ENCODE assay signal across 12 cellular contexts in the genomic region with DNA sequence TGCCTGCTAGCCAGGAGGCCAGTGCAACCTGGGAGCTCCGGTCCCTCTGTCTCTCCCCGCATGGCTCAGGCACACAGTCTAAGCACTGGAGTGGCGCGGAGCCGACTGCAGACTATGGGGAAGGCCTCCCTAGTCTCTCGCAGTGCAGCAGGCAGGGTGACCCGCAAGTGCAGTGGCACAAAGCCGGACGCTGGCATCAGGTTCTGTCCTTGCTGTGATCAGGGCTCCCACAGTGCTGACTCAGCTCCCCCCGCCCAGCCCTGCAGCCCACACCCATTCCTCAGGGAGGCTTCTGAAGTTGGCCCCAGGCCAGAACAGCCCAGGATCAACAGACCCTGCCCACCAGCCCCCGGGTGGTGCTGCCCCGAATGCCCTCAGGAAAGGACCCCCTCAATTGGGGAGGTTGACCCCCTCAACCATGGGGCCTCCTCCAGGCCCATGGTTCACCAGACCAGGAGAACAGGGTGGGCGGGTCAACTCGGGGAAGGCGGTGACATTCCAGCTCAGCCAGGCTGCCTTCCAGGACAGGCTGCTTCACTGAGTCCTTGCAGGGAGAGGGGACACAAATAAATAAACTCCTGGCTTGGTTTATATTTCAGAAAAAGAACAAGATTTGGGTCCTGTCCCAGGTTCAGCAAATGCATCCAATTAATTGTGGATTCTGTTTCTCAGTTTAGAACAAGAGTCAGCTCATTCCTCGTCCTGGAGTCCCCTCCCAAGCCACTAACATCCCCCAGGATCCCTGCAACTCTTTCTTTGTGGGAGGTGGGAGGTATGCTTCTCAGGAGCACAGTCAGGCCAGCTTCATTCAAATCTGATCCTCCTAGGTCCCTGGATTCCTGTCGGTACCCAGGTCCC. TPM values are rescaled to one million over a fixed set of nuclear protein-coding genes. Genes with fewer than 3 reads are reported as not detected.
DNase-seq lines count a peak whose midpoint lies in the region; ATAC-seq, FAIRE-seq and TF ChIP-seq lines count a peak whose summit lies in the region.
"Had no signal": no experiment of that assay in that cellular context is flagged by ENCODE, and none has a peak within 500 bp of the region (broad histone marks: within the 10 kb centered on the region; RNA-seq: fewer than 3 reads in every experiment).

No MANE protein-coding gene starts in this region.

- peaks cover 68% of the 10 kb centered on the region for H3K79me2 ChIP-seq in astrocyte (ENCODE audit: insufficient read depth, low read length)

- ATAC-seq in HG03097 (IDR thresholded peaks at IDR 0.05; ENCODE audit: low FRiP score, unreplicated experiment) (no peak), GM21825 (IDR thresholded peaks at IDR 0.05; ENCODE audit: unreplicated experiment) (no peak), HG03565 (IDR thresholded peaks at IDR 0.05; ENCODE audit: unreplicated experiment) (no peak), HG02678 (IDR thresholded peaks at IDR 0.05; ENCODE audit: unreplicated experiment) (no peak)
- ATAC-seq: activated CD8-positive, alpha-beta T cell treated with anti-CD3 and anti-CD28 coated beads for 36 hours; stimulated activated naive CD8-positive, alpha-beta T cell treated with anti-CD3 and anti-CD28 coated beads, Interleukin-15, amount 100 ng/mL, for 72 hours had no signal

- H3K9ac ChIP-seq in astrocyte (ENCODE audit: low read length) (no peak overlapping the region), kidney (ENCODE audit: low read length in 2 of 2) (peak overlapping the region in 1 of 2 donors; percentile 56), skeletal muscle tissue (ENCODE audit: low read depth in 1 of 3, low read length in 3 of 3) (peak overlapping the region; percentile 73 to 83 (median 75))

- peaks cover 1% of the 10 kb centered on the region for H3K36me3 Mint-ChIP-seq in astrocyte (ENCODE audit: low read depth, unreplicated experiment)

- FAIRE-seq in astrocyte (lab: Jason Lieb, UNC) (no peak), kidney (lab: Jason Lieb, UNC) (no peak)
- FAIRE-seq: G401.6 had no signal

- no peaks in the 10 kb centered on the region for H3K27me3 ChIP-seq in astrocyte (ENCODE audit: insufficient read depth, low read length)
- no peaks in the 10 kb centered on the region for H3K27me3 ChIP-seq in skeletal muscle tissue (ENCODE audit: control insufficient read depth in 3 of 3, insufficient read depth in 3 of 3, low read length in 3 of 3)

- no peak overlapping the region for H3K4me3 ChIP-seq in astrocyte (ENCODE audit: insufficient read depth, low read depth, low read length)
- peak overlapping the region in 1 of 2 donors; percentile 27 for H3K4me3 ChIP-seq in kidney (ENCODE audit: low read length in 2 of 2)
- peak overlapping the region; percentile 43 to 57 (median 52) for H3K4me3 ChIP-seq in skeletal muscle tissue (ENCODE audit: low read length in 3 of 3)

- peaks cover 2% of the 10 kb centered on the region for H3K27me3 Mint-ChIP-seq in astrocyte (ENCODE audit: low read depth, unreplicated experiment)
- H3K27me3 Mint-ChIP-seq: activated CD8-positive, alpha-beta T cell treated with anti-CD3 and anti-CD28 coated beads for 36 hours; stimulated activated naive CD8-positive, alpha-beta T cell treated with anti-CD3 and anti-CD28 coated beads, Interleukin-15, amount 100 ng/mL, for 72 hours had no signal

- H3K9me3 ChIP-seq in astrocyte (ENCODE audit: insufficient read depth, low read depth, low read length), result no peaks in the 10 kb centered on the region
- no peaks in the 10 kb centered on the region for H3K9me3 ChIP-seq in kidney (ENCODE audit: control insufficient read depth in 1 of 2, low read length in 2 of 2)
- H3K9me3 ChIP-seq in skeletal muscle tissue (ENCODE audit: control insufficient read depth in 3 of 3, low read length in 3 of 3), result no peaks in the 10 kb centered on the region
- H3K9me3 ChIP-seq: neutrophil had no signal

- H3K4me2 ChIP-seq in astrocyte (ENCODE audit: low read length), result peak overlapping the region; percentile 64

- no peaks in the 10 kb centered on the region for H3K36me3 ChIP-seq in astrocyte (ENCODE audit: insufficient read depth, low read length)
- H3K36me3 ChIP-seq in kidney (ENCODE audit: control insufficient read depth in 1 of 2, insufficient read depth in 2 of 2, low read length in 2 of 2), result no peaks in the 10 kb centered on the region
- peaks cover 0 to 2% (median 0%) of the 10 kb centered on the region in 3 donors for H3K36me3 ChIP-seq in skeletal muscle tissue (ENCODE audit: control insufficient read depth in 3 of 3, insufficient read depth in 3 of 3, low read length in 3 of 3)
- H3K36me3 ChIP-seq: neutrophil had no signal

- H3K4me1 ChIP-seq in astrocyte (ENCODE audit: insufficient read depth, low read length), result peaks cover 22% of the 10 kb centered on the region
- H3K4me1 ChIP-seq in kidney (ENCODE audit: control insufficient read depth in 1 of 2, insufficient read depth in 1 of 2, low read depth in 1 of 2, low read length in 2 of 2), result peaks cover 38 to 47% of the 10 kb centered on the region in 2 donors
- peaks cover 92 to 97% (median 92%) of the 10 kb centered on the region in 3 donors for H3K4me1 ChIP-seq in skeletal muscle tissue (ENCODE audit: control insufficient read depth in 3 of 3, insufficient read depth in 3 of 3, low read length in 3 of 3)

- intact Hi-C loops in kidney (cut with DNase I), result no loop called here

- H2AFZ ChIP-seq in astrocyte (ENCODE audit: low read depth, low read length), result no peak overlapping the region

- no peak for TF ChIP-seq CTCF in astrocyte (IDR thresholded peaks at IDR 0.05; ENCODE audit: insufficient read depth, low read depth, low read length)
- no peak for TF ChIP-seq CTCF in kidney (IDR thresholded peaks at IDR 0.05; ENCODE audit: borderline replicate concordance, extremely low read depth, insufficient read depth)

- H3K27ac ChIP-seq in astrocyte (ENCODE audit: low read depth, low read length) (no peak overlapping the region), kidney (ENCODE audit: low read depth in 2 of 2, low read length in 2 of 2) (peak overlapping the region; percentile 41 to 72), skeletal muscle tissue (ENCODE audit: low read depth, low read length) (peak overlapping the region; percentile 95)
- H3K27ac ChIP-seq: neutrophil had no signal

- peak; percentile 7 for DNase-seq in GOT3 (lab: John Stamatoyannopoulos, UW)
- peak; percentile 31 for DNase-seq in astrocyte (ENCODE audit: low read depth)
- DNase-seq in kidney, result peak; percentile 93
- DNase-seq: activated CD8-positive, alpha-beta T cell treated with anti-CD3 and anti-CD28 coated beads for 36 hours; stimulated activated naive CD8-positive, alpha-beta T cell treated with anti-CD3 and anti-CD28 coated beads, Interleukin-15, amount 100 ng/mL, for 72 hours had no signal

- no peaks in the 10 kb centered on the region for H3K9me3 Mint-ChIP-seq in astrocyte (ENCODE audit: unreplicated experiment)
- H3K9me3 Mint-ChIP-seq: activated CD8-positive, alpha-beta T cell treated with anti-CD3 and anti-CD28 coated beads for 36 hours; stimulated activated naive CD8-positive, alpha-beta T cell treated with anti-CD3 and anti-CD28 coated beads, Interleukin-15, amount 100 ng/mL, for 72 hours had no signal

- peak overlapping the region; percentile 26 for H3K27ac Mint-ChIP-seq in astrocyte (ENCODE audit: unreplicated experiment)
- H3K27ac Mint-ChIP-seq: activated CD8-positive, alpha-beta T cell treated with anti-CD3 and anti-CD28 coated beads for 36 hours had no signal

- H3K4me3 Mint-ChIP-seq in astrocyte (ENCODE audit: unreplicated experiment), result peak overlapping the region; percentile 8
- H3K4me3 Mint-ChIP-seq: activated CD8-positive, alpha-beta T cell treated with anti-CD3 and anti-CD28 coated beads for 36 hours; stimulated activated naive CD8-positive, alpha-beta T cell treated with anti-CD3 and anti-CD28 coated beads, Interleukin-15, amount 100 ng/mL, for 72 hours had no signal

- peaks cover 47% of the 10 kb centered on the region for H3K4me1 Mint-ChIP-seq in astrocyte (ENCODE audit: low read depth, unreplicated experiment)

- H4K20me1 ChIP-seq in astrocyte (ENCODE audit: insufficient read depth, low read length), result peaks cover 79% of the 10 kb centered on the region

RNA-seq across cellular contexts. Expression of gene BIN1, which starts 12.2 kb away (rescaled TPM):
- total RNA-seq in astrocyte (50.2 and 51.0 TPM in 2 replicates), kidney (121 TPM), skeletal muscle tissue (597 TPM)
- polyA plus RNA-seq in kidney (ENCODE audit: insufficient read depth, low read depth, low replicate concordance), result 167 TPM

Comparison
In these comparisons a context has a peak if more than half of its experiments do, and no peak if none do; other contexts are left out.
1. DNase-seq: peak in every context shown above with its lines; median percentile 93 in kidney; 31 in astrocyte; 7 in GOT3.